ENCODE assay signal across 1 cellular context in the genomic region with DNA sequence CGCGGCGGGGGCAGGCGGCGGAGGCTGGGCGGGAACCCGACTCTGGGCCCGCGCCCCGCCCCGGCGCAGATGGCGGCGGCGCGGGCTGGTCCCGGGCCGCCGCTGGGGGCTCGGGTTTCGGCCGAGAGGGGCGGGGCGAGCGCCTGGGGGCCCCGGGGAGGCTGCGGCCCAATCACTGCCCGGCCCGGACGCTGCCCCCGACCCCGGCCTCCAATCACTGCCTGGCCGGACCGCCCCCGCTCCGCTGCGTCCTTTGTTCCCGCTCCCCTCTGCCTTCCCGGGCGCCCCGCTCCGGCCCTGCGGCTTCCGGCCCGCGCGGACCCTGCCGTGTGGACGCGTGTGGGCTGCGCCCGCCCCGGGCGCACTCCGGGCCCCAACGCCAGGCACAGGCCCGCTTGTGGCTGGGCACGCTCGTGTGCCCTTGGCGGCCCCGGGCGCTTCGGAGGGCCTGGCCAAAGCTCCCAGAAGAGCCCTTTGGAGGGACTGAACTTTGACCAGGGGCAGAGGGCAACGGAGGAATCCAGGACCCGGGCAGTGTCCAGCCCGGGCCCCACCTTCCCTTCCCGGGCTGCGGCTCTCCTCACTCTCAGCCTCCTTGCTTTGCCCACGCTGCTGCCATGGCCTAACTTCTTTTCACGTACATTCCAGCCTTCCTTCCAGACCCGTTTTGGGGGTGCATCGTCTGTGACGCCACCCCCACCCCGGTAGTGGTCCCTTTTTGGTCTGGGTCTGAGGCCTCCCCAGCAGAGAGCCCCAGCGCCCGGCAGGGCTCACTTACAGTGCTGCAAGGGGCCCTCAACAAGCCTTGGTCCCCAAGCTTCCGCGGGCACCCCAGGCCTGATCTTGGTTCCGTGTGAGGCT.
TF ChIP-seq lines count a peak whose summit lies in the region.

No MANE protein-coding gene starts in this region.

TF ChIP-seq in GM23338, 12 proteins besides CTCF, POLR2A, EP300 and RAD21 (continued from another document):
- TF ChIP-seq, protein P1, sequence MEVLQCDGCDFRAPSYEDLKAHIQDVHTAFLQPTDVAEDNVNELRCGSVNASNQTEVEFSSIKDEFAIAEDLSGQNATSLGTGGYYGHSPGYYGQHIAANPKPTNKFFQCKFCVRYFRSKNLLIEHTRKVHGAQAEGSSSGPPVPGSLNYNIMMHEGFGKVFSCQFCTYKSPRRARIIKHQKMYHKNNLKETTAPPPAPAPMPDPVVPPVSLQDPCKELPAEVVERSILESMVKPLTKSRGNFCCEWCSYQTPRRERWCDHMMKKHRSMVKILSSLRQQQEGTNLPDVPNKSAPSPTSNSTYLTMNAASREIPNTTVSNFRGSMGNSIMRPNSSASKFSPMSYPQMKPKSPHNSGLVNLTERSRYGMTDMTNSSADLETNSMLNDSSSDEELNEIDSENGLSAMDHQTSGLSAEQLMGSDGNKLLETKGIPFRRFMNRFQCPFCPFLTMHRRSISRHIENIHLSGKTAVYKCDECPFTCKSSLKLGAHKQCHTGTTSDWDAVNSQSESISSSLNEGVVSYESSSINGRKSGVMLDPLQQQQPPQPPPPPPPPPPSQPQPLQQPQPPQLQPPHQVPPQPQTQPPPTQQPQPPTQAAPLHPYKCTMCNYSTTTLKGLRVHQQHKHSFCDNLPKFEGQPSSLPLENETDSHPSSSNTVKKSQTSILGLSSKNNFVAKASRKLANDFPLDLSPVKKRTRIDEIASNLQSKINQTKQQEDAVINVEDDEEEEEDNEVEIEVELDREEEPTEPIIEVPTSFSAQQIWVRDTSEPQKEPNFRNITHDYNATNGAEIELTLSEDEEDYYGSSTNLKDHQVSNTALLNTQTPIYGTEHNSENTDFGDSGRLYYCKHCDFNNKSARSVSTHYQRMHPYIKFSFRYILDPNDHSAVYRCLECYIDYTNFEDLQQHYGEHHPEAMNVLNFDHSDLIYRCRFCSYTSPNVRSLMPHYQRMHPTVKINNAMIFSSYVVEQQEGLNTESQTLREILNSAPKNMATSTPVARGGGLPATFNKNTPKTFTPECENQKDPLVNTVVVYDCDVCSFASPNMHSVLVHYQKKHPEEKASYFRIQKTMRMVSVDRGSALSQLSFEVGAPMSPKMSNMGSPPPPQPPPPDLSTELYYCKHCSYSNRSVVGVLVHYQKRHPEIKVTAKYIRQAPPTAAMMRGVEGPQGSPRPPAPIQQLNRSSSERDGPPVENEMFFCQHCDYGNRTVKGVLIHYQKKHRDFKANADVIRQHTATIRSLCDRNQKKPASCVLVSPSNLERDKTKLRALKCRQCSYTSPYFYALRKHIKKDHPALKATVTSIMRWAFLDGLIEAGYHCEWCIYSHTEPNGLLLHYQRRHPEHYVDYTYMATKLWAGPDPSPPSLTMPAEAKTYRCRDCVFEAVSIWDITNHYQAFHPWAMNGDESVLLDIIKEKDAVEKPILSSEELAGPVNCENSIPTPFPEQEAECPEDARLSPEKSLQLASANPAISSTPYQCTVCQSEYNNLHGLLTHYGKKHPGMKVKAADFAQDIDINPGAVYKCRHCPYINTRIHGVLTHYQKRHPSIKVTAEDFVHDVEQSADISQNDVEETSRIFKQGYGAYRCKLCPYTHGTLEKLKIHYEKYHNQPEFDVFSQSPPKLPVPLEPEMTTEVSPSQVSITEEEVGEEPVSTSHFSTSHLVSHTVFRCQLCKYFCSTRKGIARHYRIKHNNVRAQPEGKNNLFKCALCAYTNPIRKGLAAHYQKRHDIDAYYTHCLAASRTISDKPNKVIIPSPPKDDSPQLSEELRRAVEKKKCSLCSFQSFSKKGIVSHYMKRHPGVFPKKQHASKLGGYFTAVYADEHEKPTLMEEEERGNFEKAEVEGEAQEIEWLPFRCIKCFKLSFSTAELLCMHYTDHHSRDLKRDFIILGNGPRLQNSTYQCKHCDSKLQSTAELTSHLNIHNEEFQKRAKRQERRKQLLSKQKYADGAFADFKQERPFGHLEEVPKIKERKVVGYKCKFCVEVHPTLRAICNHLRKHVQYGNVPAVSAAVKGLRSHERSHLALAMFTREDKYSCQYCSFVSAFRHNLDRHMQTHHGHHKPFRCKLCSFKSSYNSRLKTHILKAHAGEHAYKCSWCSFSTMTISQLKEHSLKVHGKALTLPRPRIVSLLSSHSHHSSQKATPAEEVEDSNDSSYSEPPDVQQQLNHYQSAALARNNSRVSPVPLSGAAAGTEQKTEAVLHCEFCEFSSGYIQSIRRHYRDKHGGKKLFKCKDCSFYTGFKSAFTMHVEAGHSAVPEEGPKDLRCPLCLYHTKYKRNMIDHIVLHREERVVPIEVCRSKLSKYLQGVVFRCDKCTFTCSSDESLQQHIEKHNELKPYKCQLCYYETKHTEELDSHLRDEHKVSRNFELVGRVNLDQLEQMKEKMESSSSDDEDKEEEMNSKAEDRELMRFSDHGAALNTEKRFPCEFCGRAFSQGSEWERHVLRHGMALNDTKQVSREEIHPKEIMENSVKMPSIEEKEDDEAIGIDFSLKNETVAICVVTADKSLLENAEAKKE (CRISPR knock-in tag; IDR thresholded peaks at IDR 0.05): no peak
- no peak for TF ChIP-seq ZNF331 (CRISPR knock-in tag; IDR thresholded peaks at IDR 0.05; ENCODE audit: low read depth)
- no peak for TF ChIP-seq NANOG (IDR thresholded peaks at IDR 0.05; ENCODE audit: borderline replicate concordance)
- no peak for TF ChIP-seq ETS1 (IDR thresholded peaks at IDR 0.05)
- no peak for TF ChIP-seq REST (IDR thresholded peaks at IDR 0.05; ENCODE audit: unreplicated experiment)
- TF ChIP-seq STAT1 (IDR thresholded peaks at IDR 0.05; ENCODE audit: unreplicated experiment): no peak
